ENCODE assay signal across 17 cellular contexts in genomic region chr2:47315490-47315889, GRCh38. TPM values are rescaled to one million over a fixed set of nuclear protein-coding genes. Genes with fewer than 3 reads are reported as not detected.
DNase-seq lines count a peak whose midpoint lies in the region; ATAC-seq and TF ChIP-seq lines count a peak whose summit lies in the region.
"Had no signal": no experiment of that assay in that cellular context is flagged by ENCODE, and none has a peak within 500 bp of the region (broad histone marks: within the 10 kb centered on the region; RNA-seq: fewer than 3 reads in every experiment).

No MANE protein-coding gene starts in this region.

- TF ChIP-seq EP300 in tibial nerve (IDR thresholded peaks at IDR 0.05): no peak

- TF ChIP-seq CTCF in WTC11 (IDR thresholded peaks at IDR 0.05) (no peak), mucosa of descending colon (IDR thresholded peaks at IDR 0.05) (no peak), tibial nerve (IDR thresholded peaks at IDR 0.05) (no peak)

- intact Hi-C loops in mucosa of descending colon (cut with DNase I, micrococcal nuclease): no loop called here

- H3K9me3 ChIP-seq in mucosa of descending colon (no peaks in the 10 kb centered on the region), tibial nerve (no peaks in the 10 kb centered on the region)
- H3K9me3 ChIP-seq: A549, BE2C had no signal

- H3K27ac Mint-ChIP-seq in WTC11: 0 out of 2 replicates have a peak overlapping the region, but pooled peaks have one; percentile 41
- H3K27ac Mint-ChIP-seq: CD4-positive, alpha-beta memory T cell had no signal

- DNase-seq in WTC11 (ENCODE audit: low spot score): no peak
- peak in 2 of 3 donors; percentile 43 to 54 for DNase-seq in mucosa of descending colon
- DNase-seq in tibial nerve (ENCODE audit: low spot score in 2 of 2): no peak
- no peak for DNase-seq in OCI-M1 (lab: John Stamatoyannopoulos, UW)
- no peak for DNase-seq in NCI-H2081 treated with DMSO at 0.1 percent for 48 hours (lab: John Stamatoyannopoulos, UW)
- DNase-seq: BE2C; CD4-positive, alpha-beta memory T cell; COR-L47; DMS53; GF-D8; GOT3; H9 had no signal

- no peaks in the 10 kb centered on the region for H3K27me3 ChIP-seq in tibial nerve
- H3K27me3 ChIP-seq: BE2C had no signal

- H3K27ac ChIP-seq in cingulate gyrus (ENCODE audit: low read depth, low read length): peak overlapping the region; percentile 77
- H3K27ac ChIP-seq in tibial nerve: peak overlapping the region in 3 of 4 donors; percentile 17 to 92 (median 72)
- H3K27ac ChIP-seq: C4-2B had no signal

- H3K9me3 Mint-ChIP-seq in WTC11: no peaks in the 10 kb centered on the region
- H3K9me3 Mint-ChIP-seq: CD4-positive, alpha-beta memory T cell; H9 had no signal

- TF ChIP-seq POLR2A in tibial nerve (IDR thresholded peaks at IDR 0.05): no peak

- peaks cover 5% of the 10 kb centered on the region for H3K4me1 Mint-ChIP-seq in WTC11

- no peaks in the 10 kb centered on the region for H3K36me3 ChIP-seq in mucosa of descending colon (ENCODE audit: low read depth)
- no peaks in the 10 kb centered on the region for H3K36me3 ChIP-seq in tibial nerve
- H3K36me3 ChIP-seq: BE2C had no signal

- POLR2A ChIA-PET in WTC11 (lab: Charles Lee): no interaction called here

- H3K36me3 Mint-ChIP-seq in WTC11: no peaks in the 10 kb centered on the region
- H3K36me3 Mint-ChIP-seq: CD4-positive, alpha-beta memory T cell had no signal

- no peak overlapping the region for H3K4me3 Mint-ChIP-seq in WTC11
- H3K4me3 Mint-ChIP-seq: CD4-positive, alpha-beta memory T cell; H9 had no signal

- ATAC-seq in WTC11 (no peak), mucosa of descending colon (peak; percentile 58), HG02763 (IDR thresholded peaks at IDR 0.05; ENCODE audit: unreplicated experiment) (no peak)
- ATAC-seq: A549 had no signal

- no peak overlapping the region for H3K4me3 ChIP-seq in mucosa of descending colon
- no peak overlapping the region for H3K4me3 ChIP-seq in tibial nerve
- H3K4me3 ChIP-seq: A549 had no signal

- H3K4me1 ChIP-seq in mucosa of descending colon (ENCODE audit: low read depth) (peaks cover 18% of the 10 kb centered on the region), tibial nerve (peaks cover 0 to 46% (median 16%) of the 10 kb centered on the region in 4 donors)

- CTCF ChIA-PET in WTC11 (lab: Charles Lee): no interaction called here

- 85 to 88% methylated on average over 6 of the region's 6 CpGs for WGBS in tibial nerve, 2 donors

- no peaks in the 10 kb centered on the region for H3K27me3 Mint-ChIP-seq in WTC11 (ENCODE audit: low read depth)

TF ChIP-seq in WTC11, 78 proteins besides CTCF, POLR2A, EP300 and RAD21:
- no peak for TF ChIP-seq AR (CRISPR knock-in tag; IDR thresholded peaks at IDR 0.05)

RNA-seq across cellular contexts. Expression of gene EPCAM, which starts 53.6 kb away (rescaled TPM):
- total RNA-seq in WTC11 (2021): 214 to 229 TPM (median 227 TPM) in 3 replicates
- total RNA-seq in mucosa of descending colon: 1,000 to 10,000 TPM in 2 of 3 donors, 100 to 1,000 TPM in 1; 730 to 1,842 (median 1,636) TPM
- under 1 TPM in 2 of 4 donors, not detected in 2; 0.42 to 0.66 TPM for total RNA-seq in tibial nerve
- total RNA-seq: CD4-positive, alpha-beta memory T cell; HT1080 had no signal

Comparison
In these comparisons a context has a peak if more than half of its experiments do, and no peak if none do; other contexts are left out.
1. DNase-seq: peak in mucosa of descending colon (2 of 3); none in WTC11 (single experiment), tibial nerve (0 of 2), OCI-M1 (single experiment) and NCI-H2081 treated with DMSO at 0.1 percent for 48 hours (single experiment).
2. RNA of gene EPCAM, which starts 53.6 kb away (total RNA-seq): 730 to 1,842 TPM in mucosa of descending colon and 214 to 229 TPM in WTC11; 0.42 to 0.66 TPM in tibial nerve; every median in the first group is over 100 times any median in the second.